ENCODE assay signal across 14 cellular contexts in genomic region chr11:122309262-122309925, GRCh38.
DNase-seq lines count a peak whose midpoint lies in the region; ATAC-seq, FAIRE-seq and TF ChIP-seq lines count a peak whose summit lies in the region.
"Had no signal": no experiment of that assay in that cellular context is flagged by ENCODE, and none has a peak within 500 bp of the region (broad histone marks: within the 10 kb centered on the region; RNA-seq: fewer than 3 reads in every experiment).

No MANE protein-coding gene starts in this region.

- no peak overlapping the region for H3K27ac Mint-ChIP-seq in activated CD4-positive, alpha-beta T cell treated with anti-CD3 and anti-CD28 coated beads, Interleukin-2, amount 10 ng/mL, durations not matched to agents 24 days and 14 days
- H3K27ac Mint-ChIP-seq: activated CD4-positive, alpha-beta T cell treated with anti-CD3 and anti-CD28 coated beads, Interleukin-2, amount 10 ng/mL, durations not matched to agents 7 days and 5 days; activated T-helper 1 cell treated with anti-CD3 and anti-CD28 coated beads, Interleukin-12 subunit alpha, Interleukin-12 subunit beta, Interleukin-2, Interleukin-4 antibody, amounts not matched to agents 30 ng/mL and 10 ng/mL and 1 ng/mL, durations not matched to agents 14 hours and 24 hours and 36 hours; immature natural killer cell; T-helper 17 cell had no signal

- intact Hi-C loops in heart left ventricle (cut with DNase I), result loop anchor here in 3 of 10 donors (2.0 to 10.0 kb wide), 3 partner anchors 131 to 655 kb away; no protein-coding TSS in a partner anchor
- intact Hi-C loops in activated CD4-positive, alpha-beta T cell treated with anti-CD3 and anti-CD28 coated beads, Interleukin-2, amount 10 ng/mL, durations not matched to agents 24 days and 14 days (cut with micrococcal nuclease), result no loop called here

- WGBS in A549 (ENCODE audit: missing lambda C conversion rate), result 54% methylated on average over 17 of the region's 17 CpGs
- 26 to 31% (median 30%) methylated on average over 17 of the region's 17 CpGs for WGBS in heart left ventricle, 4 donors
- 22 to 43% methylated on average over 17 of the region's 17 CpGs for WGBS in tibial nerve, 2 donors

- H3K36me3 Mint-ChIP-seq in activated CD4-positive, alpha-beta T cell treated with anti-CD3 and anti-CD28 coated beads, Interleukin-2, amount 10 ng/mL, durations not matched to agents 24 days and 14 days (ENCODE audit: low read depth), result no peaks in the 10 kb centered on the region
- H3K36me3 Mint-ChIP-seq: immature natural killer cell had no signal

- H3K4me1 Mint-ChIP-seq in activated CD4-positive, alpha-beta T cell treated with anti-CD3 and anti-CD28 coated beads, Interleukin-2, amount 10 ng/mL, durations not matched to agents 24 days and 14 days, result no peaks in the 10 kb centered on the region
- H3K4me1 Mint-ChIP-seq: activated CD4-positive, alpha-beta T cell treated with anti-CD3 and anti-CD28 coated beads, Interleukin-2, amount 10 ng/mL, durations not matched to agents 7 days and 5 days; immature natural killer cell; T-helper 17 cell had no signal

- no peak for FAIRE-seq in A549 (lab: Jason Lieb, UNC)
- FAIRE-seq: D721Med had no signal

- TF ChIP-seq RAD21 in A549 (conservative IDR thresholded peaks at IDR 0.05 in 1 of 2, IDR thresholded peaks at IDR 0.05 in 1 of 2), result no peak

- POLR2A ChIA-PET in A549 (lab: Yijun Ruan, JAX), result no interaction called here

- H3K27me3 ChIP-seq in heart left ventricle (no peaks in the 10 kb centered on the region), tibial nerve (no peaks in the 10 kb centered on the region)

- TF ChIP-seq POLR2A in A549 (IDR thresholded peaks at IDR 0.05; ENCODE audit: low read length) (no peak), heart left ventricle (IDR thresholded peaks at IDR 0.05) (peak in 1 of 2 donors; percentile 34), tibial nerve (IDR thresholded peaks at IDR 0.05) (no peak)

- ATAC-seq in A549 (no peak), heart left ventricle (peak; percentile 82 to 96 (median 90))
- ATAC-seq: PC-3, T-helper 17 cell had no signal

- no peak for TF ChIP-seq EP300 in A549 (IDR thresholded peaks at IDR 0.05)
- no peak for TF ChIP-seq EP300 in tibial nerve (IDR thresholded peaks at IDR 0.05)

- no peaks in the 10 kb centered on the region for H3K27me3 Mint-ChIP-seq in activated CD4-positive, alpha-beta T cell treated with anti-CD3 and anti-CD28 coated beads, Interleukin-2, amount 10 ng/mL, durations not matched to agents 24 days and 14 days
- H3K27me3 Mint-ChIP-seq: activated CD4-positive, alpha-beta T cell treated with anti-CD3 and anti-CD28 coated beads, Interleukin-2, amount 10 ng/mL, durations not matched to agents 7 days and 5 days had no signal

- H3K9me3 Mint-ChIP-seq in activated CD4-positive, alpha-beta T cell treated with anti-CD3 and anti-CD28 coated beads, Interleukin-2, amount 10 ng/mL, durations not matched to agents 24 days and 14 days, result no peaks in the 10 kb centered on the region
- H3K9me3 Mint-ChIP-seq: activated CD4-positive, alpha-beta T cell treated with anti-CD3 and anti-CD28 coated beads, Interleukin-2, amount 10 ng/mL, durations not matched to agents 7 days and 5 days; activated T-helper 1 cell treated with anti-CD3 and anti-CD28 coated beads, Interleukin-12 subunit alpha, Interleukin-12 subunit beta, Interleukin-2, Interleukin-4 antibody, amounts not matched to agents 30 ng/mL and 10 ng/mL and 1 ng/mL, durations not matched to agents 14 hours and 24 hours and 36 hours; immature natural killer cell had no signal

- H3K4me2 ChIP-seq in A549, result peak overlapping the region; percentile 14; the same call in 1 of the 3 replicates

- H3K27ac ChIP-seq in A549 (no peak overlapping the region), heart left ventricle (peak overlapping the region in 11 of 12 donors; percentile 3 to 90 (median 62)), tibial nerve (no peak overlapping the region)

- no peaks in the 10 kb centered on the region for H3K36me3 ChIP-seq in heart left ventricle
- H3K36me3 ChIP-seq in tibial nerve, result no peaks in the 10 kb centered on the region

- no peak overlapping the region for H3K4me3 Mint-ChIP-seq in activated CD4-positive, alpha-beta T cell treated with anti-CD3 and anti-CD28 coated beads, Interleukin-2, amount 10 ng/mL, durations not matched to agents 24 days and 14 days
- H3K4me3 Mint-ChIP-seq: activated CD4-positive, alpha-beta T cell treated with anti-CD3 and anti-CD28 coated beads, Interleukin-2, amount 10 ng/mL, durations not matched to agents 7 days and 5 days; activated T-helper 1 cell treated with anti-CD3 and anti-CD28 coated beads, Interleukin-12 subunit alpha, Interleukin-12 subunit beta, Interleukin-2, Interleukin-4 antibody, amounts not matched to agents 30 ng/mL and 10 ng/mL and 1 ng/mL, durations not matched to agents 14 hours and 24 hours and 36 hours; immature natural killer cell; T-helper 17 cell had no signal

- H3K4me3 ChIP-seq in A549 (no peak overlapping the region), heart left ventricle (peak overlapping the region; percentile 0 to 57 (median 46)), tibial nerve (peak overlapping the region in 2 of 4 donors; percentile 7 to 34)

- TF ChIP-seq CTCF in A549 (IDR thresholded peaks at IDR 0.05) (no peak), heart left ventricle (IDR thresholded peaks at IDR 0.05) (no peak), tibial nerve (IDR thresholded peaks at IDR 0.05) (no peak)

- H3K4me1 ChIP-seq in A549 (peaks cover 12% of the 10 kb centered on the region; the same call in 1 of the 3 replicates), heart left ventricle (peaks cover 0 to 33% (median 3%) of the 10 kb centered on the region in 12 donors), tibial nerve (peaks cover 0 to 19% (median 0%) of the 10 kb centered on the region in 4 donors)

- DNase-seq in A549 (ENCODE audit: low read depth in 1 of 2, low spot score in 1 of 2) (no peak), anterior cingulate cortex (lab: John Stamatoyannopoulos, UW) (peak in 45 of 58 donors; percentile 10 to 74 (median 50)), heart left ventricle (peak in 3 of 5 donors; percentile 23 to 35 (median 33)), nucleus accumbens (lab: John Stamatoyannopoulos, UW) (peak in 44 of 56 donors; percentile 14 to 84 (median 60)), dedifferentiated amniotic fluid mesenchymal stem cell (ENCODE audit: extremely low spot score) (no peak), SKM-1 treated with dmso at 0.1 percent for 144 hours (lab: John Stamatoyannopoulos, UW; ENCODE audit: unreplicated experiment) (no peak), tibial nerve (ENCODE audit: low spot score in 2 of 2) (no peak)
- no peak for DNase-seq in activated CD4-positive, alpha-beta T cell treated with anti-CD3 and anti-CD28 coated beads, Interleukin-2, amount 10 ng/mL, durations not matched to agents 24 days and 14 days
- DNase-seq: activated CD4-positive, alpha-beta T cell treated with anti-CD3 and anti-CD28 coated beads, Interleukin-2, amount 10 ng/mL, durations not matched to agents 7 days and 5 days; immature natural killer cell; PC-3; T-helper 17 cell had no signal

- no peaks in the 10 kb centered on the region for H3K9me3 ChIP-seq in A549
- H3K9me3 ChIP-seq in heart left ventricle, result no peaks in the 10 kb centered on the region
- H3K9me3 ChIP-seq in tibial nerve, result no peaks in the 10 kb centered on the region

- CTCF ChIA-PET in A549 (lab: Yijun Ruan, JAX), result interaction anchor here (1.1 kb wide), 1 partner anchor 10 kb away, joined by 3 read pairs; no protein-coding TSS in a partner anchor

TF ChIP-seq in A549, 52 proteins besides CTCF, POLR2A, EP300 and RAD21 (continues in another document):
- no peak for TF ChIP-seq PHF8 (IDR thresholded peaks at IDR 0.05; ENCODE audit: borderline replicate concordance, low read depth)
- no peak for TF ChIP-seq ATOH8 (CRISPR knock-in tag; IDR thresholded peaks at IDR 0.05; ENCODE audit: low read depth)
- TF ChIP-seq TFCP2L1 (CRISPR knock-in tag; IDR thresholded peaks at IDR 0.05), result no peak
- no peak for TF ChIP-seq KDM5A (IDR thresholded peaks at IDR 0.05)
- TF ChIP-seq REST (IDR thresholded peaks at IDR 0.05), result no peak

Comparison
In these comparisons a context has a peak if more than half of its experiments do, and no peak if none do; other contexts are left out.
1. ATAC-seq: peak in heart left ventricle (4 of 4); none in A549 (0 of 2).
2. DNase-seq: peak in anterior cingulate cortex (45 of 58), heart left ventricle (3 of 5) and nucleus accumbens (44 of 56); none in A549 (0 of 2), dedifferentiated amniotic fluid mesenchymal stem cell (single experiment), SKM-1 treated with dmso at 0.1 percent for 144 hours (single experiment), activated CD4-positive, alpha-beta T cell treated with anti-CD3 and anti-CD28 coated beads, Interleukin-2, amount 10 ng/mL, durations not matched to agents 24 days and 14 days (single experiment) and tibial nerve (0 of 2).
3. H3K27ac ChIP-seq: peak in heart left ventricle (11 of 12); none in A549 (0 of 2) and tibial nerve (0 of 4).